9 cellular contexts compared by ENCODE assay signal in genomic region chr16:66660422-66661209, GRCh38. TPM values are rescaled to one million over a fixed set of nuclear protein-coding genes. Genes with fewer than 3 reads are reported as not detected.
DNase-seq lines count a peak whose midpoint lies in the region; ATAC-seq, FAIRE-seq and TF ChIP-seq lines count a peak whose summit lies in the region.
"Had no signal": no experiment of that assay in that cellular context is flagged by ENCODE, and none has a peak within 500 bp of the region (broad histone marks: within the 10 kb centered on the region; RNA-seq: fewer than 3 reads in every experiment).

No MANE protein-coding gene starts in this region.

- H3K4me3 ChIP-seq in H1 (ENCODE audit: extremely low read depth in 1 of 4, insufficient read depth in 2 of 4, low read depth in 3 of 4, low read length in 4 of 4): no peak overlapping the region
- H3K4me3 ChIP-seq in lower leg skin (ENCODE audit: low read depth, poor library complexity, severe bottlenecking): no peak overlapping the region
- H3K4me3 ChIP-seq in tibial artery: no peak overlapping the region
- H3K4me3 ChIP-seq: Peyer's patch had no signal

- no peak overlapping the region for H2BK12ac ChIP-seq in H1 (ENCODE audit: low read depth, low read length)

- no peak for TF ChIP-seq EP300 in H1 (IDR thresholded peaks at IDR 0.05; ENCODE audit: borderline replicate concordance in 1 of 2, low read depth in 2 of 2, low read length in 2 of 2)

- H2BK5ac ChIP-seq in H1 (ENCODE audit: low read depth, low read length): peak overlapping the region; percentile 66; the same call in 1 of the 2 replicates

- no peak for TF ChIP-seq POLR2A in GM12891 (IDR thresholded peaks at IDR 0.05; ENCODE audit: low read depth, low read length)
- no peak for TF ChIP-seq POLR2A in H1 (IDR thresholded peaks at IDR 0.05; ENCODE audit: control extremely low read depth in 1 of 2, low read depth in 2 of 2, low read length in 2 of 2)
- no peak for TF ChIP-seq POLR2A in lower leg skin (IDR thresholded peaks at IDR 0.05)

- no peak overlapping the region for H3K56ac ChIP-seq in H1 (replicated peaks; ENCODE audit: insufficient read length, low read depth, low read length)

- H3K9ac ChIP-seq in H1 (replicated peaks in 1 of 4; ENCODE audit: extremely low read depth in 1 of 4, low read depth in 3 of 4, low read length in 3 of 4): no peak overlapping the region

- H2BK120ac ChIP-seq in H1 (replicated peaks; ENCODE audit: low read depth, low read length): no peak overlapping the region

- H3K18ac ChIP-seq in H1 (ENCODE audit: extremely low read depth, low read length): no peak overlapping the region; the same call in none of the 2 replicates

- no peak overlapping the region for H3K4ac ChIP-seq in H1 (replicated peaks; ENCODE audit: insufficient read length, low read depth, low read length)

- no peaks in the 10 kb centered on the region for H3K4me1 ChIP-seq in H1 (replicated peaks in 1 of 4; ENCODE audit: control insufficient read depth in 3 of 4, insufficient read depth in 4 of 4, low read length in 3 of 4)
- H3K4me1 ChIP-seq in tibial artery: peaks cover 0 to 30% (median 23%) of the 10 kb centered on the region in 4 donors

- H3K27me3 ChIP-seq in H1 (replicated peaks in 1 of 4; ENCODE audit: control insufficient read depth in 3 of 4, extremely low read depth in 1 of 4, insufficient read depth in 3 of 4, low read length in 3 of 4) (no peaks in the 10 kb centered on the region), tibial artery (no peaks in the 10 kb centered on the region)
- H3K27me3 ChIP-seq: Peyer's patch had no signal

- CTCF ChIA-PET in H1 (lab: Charles Lee; ENCODE audit: partially characterized antibody): interaction anchor here (1.0 to 4.1 kb wide), 11 partner anchors 9 to 207 kb away, joined by 4 to 58 read pairs (median 5); no protein-coding TSS in a partner anchor

- H4K20me1 ChIP-seq in H1 (replicated peaks in 1 of 2; ENCODE audit: control insufficient read depth in 1 of 2, insufficient read depth in 2 of 2, low read length in 2 of 2): peaks cover 2 to 5% of the 10 kb centered on the region in 2 experiments

- TF ChIP-seq RAD21 in H1 (IDR thresholded peaks at IDR 0.05 in 1 of 2, conservative IDR thresholded peaks at IDR 0.05 in 1 of 2; ENCODE audit: low read depth in 2 of 2, low read length in 2 of 2): no peak

- H2BK15ac ChIP-seq in H1 (ENCODE audit: low read length): no peak overlapping the region

- H3K36me3 ChIP-seq in H1 (ENCODE audit: control insufficient read depth in 2 of 4, insufficient read depth in 4 of 4, low read length in 3 of 4) (no peaks in the 10 kb centered on the region), tibial artery (no peaks in the 10 kb centered on the region)
- H3K36me3 ChIP-seq: Peyer's patch had no signal

- H4K8ac ChIP-seq in H1 (ENCODE audit: extremely low read depth, insufficient read depth, low read length): no peak overlapping the region

- H3K79me1 ChIP-seq in H1 (ENCODE audit: low read depth, low read length): no peaks in the 10 kb centered on the region; the same call in 1 of the 2 replicates

- H3K23me2 ChIP-seq in H1 (ENCODE audit: low read depth, low read length): no peaks in the 10 kb centered on the region; the same call in 1 of the 2 replicates

- 0 out of 4 replicates have a peak overlapping the region, but pooled peaks of 1 of the 2 experiments have one; percentile 15 for H3K4me2 ChIP-seq in H1 (ENCODE audit: insufficient read depth in 1 of 2, low read depth in 2 of 2, low read length in 2 of 2)

- no peak for FAIRE-seq in GM12891 (lab: Jason Lieb, UNC)
- FAIRE-seq in H1 (lab: Jason Lieb, UNC): no peak

- H3K27ac ChIP-seq in H1 (ENCODE audit: low read depth, low read length) (no peak overlapping the region), tibial artery (peak overlapping the region; percentile 67 to 71)

- peaks cover 0 to 25% of the 10 kb centered on the region in 2 experiments; a peak in 2 of 4 replicates for H3K79me2 ChIP-seq in H1 (ENCODE audit: control insufficient read depth in 1 of 2, insufficient read depth in 2 of 2, low read length in 2 of 2)

- H2AFZ ChIP-seq in H1 (ENCODE audit: low read length): no peak overlapping the region

- no peak overlapping the region for H3K14ac ChIP-seq in H1 (ENCODE audit: insufficient read length)

- intact Hi-C loops in lower leg skin (cut with DNase I; ENCODE audit: low total_unique reads) (no loop called here), tibial artery (cut with DNase I; ENCODE audit: low total_unique reads) (no loop called here)

- ATAC-seq in HG03025 (IDR thresholded peaks at IDR 0.05; ENCODE audit: low FRiP score, unreplicated experiment): no peak
- no peak for ATAC-seq in HG02981 (IDR thresholded peaks at IDR 0.05; ENCODE audit: unreplicated experiment)

- no peak overlapping the region for H4K5ac ChIP-seq in H1 (ENCODE audit: insufficient read length, low read depth, low read length)

- H3K9me3 ChIP-seq in H1 (ENCODE audit: insufficient read depth in 2 of 2, low read depth in 1 of 2, low read length in 1 of 2) (no peaks in the 10 kb centered on the region), tibial artery (no peaks in the 10 kb centered on the region)
- H3K9me3 ChIP-seq: Peyer's patch had no signal

- no peak for DNase-seq in GM12891 (ENCODE audit: insufficient read length, low spot score)
- DNase-seq in OCI-M1 (lab: John Stamatoyannopoulos, UW): peak; percentile 87
- no peak for DNase-seq in H1 (ENCODE audit: low read depth in 1 of 2, low spot score in 2 of 2)
- peak; percentile 43 to 89 for DNase-seq in lower leg skin (ENCODE audit: low spot score in 2 of 2)
- peak; percentile 73 to 84 for DNase-seq in tibial artery
- no peak for DNase-seq in activated naive CD4-positive, alpha-beta T cell (lab: John Stamatoyannopoulos, UW)

- H3K23ac ChIP-seq in H1 (ENCODE audit: insufficient read length): no peak overlapping the region

- H4K91ac ChIP-seq in H1 (replicated peaks; ENCODE audit: insufficient read length, low read length): peak overlapping the region; percentile 25

- no peak for TF ChIP-seq CTCF in H1 (IDR thresholded peaks at IDR 0.05; ENCODE audit: control extremely low read depth in 1 of 3, insufficient read depth in 1 of 3, low read depth in 1 of 3, low read length in 3 of 3)
- no peak for TF ChIP-seq CTCF in lower leg skin (IDR thresholded peaks at IDR 0.05)
- peak in 1 of 2 experiments; percentile 20 for TF ChIP-seq CTCF in tibial artery (IDR thresholded peaks at IDR 0.05)

- POLR2A ChIA-PET in H1 (lab: Charles Lee; ENCODE audit: partially characterized antibody): interaction anchor here (1.2 to 2.1 kb wide), 2 partner anchors 9 to 19 kb away, joined by 3 to 8 read pairs; no protein-coding TSS in a partner anchor

- H2AK5ac ChIP-seq in H1 (ENCODE audit: low read depth, low read length): no peak overlapping the region

- WGBS in H1 (ENCODE audit: extremely low coverage in 1 of 2, insufficient coverage in 1 of 2, insufficient read length in 1 of 2, insufficient replicate concordance in 2 of 2, low coverage in 1 of 2, low lambda C conversion rate in 2 of 2, missing lambda C conversion rate in 1 of 2), 2 experiments: 71% methylated on average over 9 of the region's 9 CpGs; no CpG with 5 or more reads in 1 of the 2 experiments
- 5 to 13% methylated on average over 9 of the region's 9 CpGs for WGBS in lower leg skin, 2 donors

- no peak overlapping the region for H2BK20ac ChIP-seq in H1 (ENCODE audit: low read length)

TF ChIP-seq in GM12891, 5 proteins besides CTCF, POLR2A, EP300 and RAD21:
- peak; percentile 43 for TF ChIP-seq SPI1 (IDR thresholded peaks at IDR 0.05; ENCODE audit: low read depth, low read length)
- TF ChIP-seq POU2F2 (IDR thresholded peaks at IDR 0.05; ENCODE audit: low read depth, low read length): no peak
- TF ChIP-seq PAX5 (IDR thresholded peaks at IDR 0.05; ENCODE audit: insufficient read depth, low read length, severe bottlenecking): no peak
TF ChIP-seq in GM12891: peak in this region for 1.

TF ChIP-seq in H1, 55 proteins besides CTCF, POLR2A, EP300 and RAD21:
- TF ChIP-seq EZH2 (IDR thresholded peaks at IDR 0.05; ENCODE audit: low read depth, low read length, severe bottlenecking) (no peak), JUND (IDR thresholded peaks at IDR 0.05; ENCODE audit: low read length) (no peak), SRF (IDR thresholded peaks at IDR 0.05; ENCODE audit: low read depth, low read length) (no peak)

RNA-seq across cellular contexts. Expression of gene CMTM4, which starts 35.9 kb away (rescaled TPM):
- 0.30 TPM for polyA plus RNA-seq in GM12891 (2012; ENCODE audit: low read depth, missing spikeins)
- 49.4 and 51.7 TPM in 2 replicates for total RNA-seq in H1 (2021; fragmentation: NEBNext Ultra II Directional; extraction: Animal tissue kit (Norgen Biotek cat#: 25700))
- 35.3 and 46.7 TPM in 2 replicates for polyA plus RNA-seq in H1 (2011; rRNA removed)
- 45.2 TPM for polyA plus RNA-seq in H1 (2011; cell fraction: cytosol; rRNA removed)
- 57.9 TPM for polyA plus RNA-seq in H1 (2011; cell fraction: nucleus; rRNA removed)
- polyA plus RNA-seq in H1 (2012, experiment 1 of 2): 24.9 to 31.1 TPM (median 30.7 TPM) in 4 replicates
- polyA plus RNA-seq in H1 (2012, experiment 2 of 2): 6.3 TPM
- polyA plus RNA-seq in H1 (2013, experiment 1 of 2): 21.7 TPM
- 24.2 TPM for polyA plus RNA-seq in H1 (2013, experiment 2 of 2)
- 78.5 and 82.0 TPM in 2 replicates for polyA minus RNA-seq in H1 (2011; rRNA and poly(A)+ RNA removed)
- polyA minus RNA-seq in H1 (2011; cell fraction: cytosol; rRNA and poly(A)+ RNA removed): 50.3 TPM
- 41.4 TPM for polyA minus RNA-seq in H1 (2011; cell fraction: nucleus; rRNA and poly(A)+ RNA removed)
- 10 to 100 TPM; 11.1 to 30.2 (median 22.5) TPM for total RNA-seq in lower leg skin

RNA-seq across cellular contexts. Expression of gene CMTM3, which starts 56.1 kb away (rescaled TPM):
- 18.9 TPM for polyA plus RNA-seq in GM12891 (2012; ENCODE audit: low read depth, missing spikeins)
- 24.8 and 25.4 TPM in 2 replicates for total RNA-seq in H1 (2021; fragmentation: NEBNext Ultra II Directional; extraction: Animal tissue kit (Norgen Biotek cat#: 25700))
- polyA plus RNA-seq in H1 (2011; rRNA removed): 24.7 and 30.8 TPM in 2 replicates
- polyA plus RNA-seq in H1 (2011; cell fraction: cytosol; rRNA removed): 18.8 TPM
- 25.5 TPM for polyA plus RNA-seq in H1 (2011; cell fraction: nucleus; rRNA removed)
- 17.4 to 22.2 TPM (median 19.4 TPM) in 4 replicates for polyA plus RNA-seq in H1 (2012, experiment 1 of 2)
- 22.8 TPM for polyA plus RNA-seq in H1 (2012, experiment 2 of 2)
- polyA plus RNA-seq in H1 (2013, experiment 1 of 2): 40.7 TPM
- polyA plus RNA-seq in H1 (2013, experiment 2 of 2): 45.4 TPM
- 12.8 and 26.1 TPM in 2 replicates for polyA minus RNA-seq in H1 (2011; rRNA and poly(A)+ RNA removed)
- 6.6 TPM for polyA minus RNA-seq in H1 (2011; cell fraction: cytosol; rRNA and poly(A)+ RNA removed)
- 6.8 TPM for polyA minus RNA-seq in H1 (2011; cell fraction: nucleus; rRNA and poly(A)+ RNA removed)
- 10 to 100 TPM in 2 of 4 donors, 1 to 10 TPM in 2; 7.9 to 15.9 (median 10.0) TPM for total RNA-seq in lower leg skin

Comparison
In these comparisons a context has a peak if more than half of its experiments do, and no peak if none do; other contexts are left out.
1. DNase-seq: peak in OCI-M1 (single experiment), lower leg skin (2 of 2) and tibial artery (2 of 2); none in GM12891 (single experiment), H1 (0 of 2) and activated naive CD4-positive, alpha-beta T cell (0 of 4).